ENCODE assay signal across 33 cellular contexts in genomic region chr7:132613737-132614136, GRCh38. TPM values are rescaled to one million over a fixed set of nuclear protein-coding genes. Genes with fewer than 3 reads are reported as not detected.
"Had no signal": no experiment of that assay in that cellular context is flagged by ENCODE, and none has a peak within 500 bp of the region (broad histone marks: within the 10 kb centered on the region; RNA-seq: fewer than 3 reads in every experiment).

No MANE protein-coding gene starts in this region.

- H3K27ac ChIP-seq: body of pancreas, brain microvascular endothelial cell, breast epithelium, VCaP had no signal

- H3K27ac Mint-ChIP-seq: activated B cell treated with CpG ODN at 0.5 μM for 24 hours; activated CD4-positive, alpha-beta memory T cell treated with anti-CD3 and anti-CD28 coated beads for 36 hours; activated CD4-positive, alpha-beta T cell treated with anti-CD3 and anti-CD28 coated beads, Interleukin-2, amount 10 ng/mL, durations not matched to agents 24 days and 14 days; activated CD8-positive, alpha-beta T cell treated with anti-CD3 and anti-CD28 coated beads for 36 hours; activated naive CD4-positive, alpha-beta T cell treated with anti-CD3 and anti-CD28 coated beads, Interleukin-2, amount 10 ng/mL, durations not matched to agents 7 days and 5 days; activated naive CD4-positive, alpha-beta T cell treated with anti-CD3 and anti-CD28 coated beads, Interleukin-2, amount 50 U/mL, for 24 hours; activated naive CD8-positive, alpha-beta T cell; activated naive CD8-positive, alpha-beta T cell treated with anti-CD3 and anti-CD28 coated beads, Interleukin-2, amount 10 ng/mL, durations not matched to agents 7 days and 5 days; activated naive CD8-positive, alpha-beta T cell treated with anti-CD3 and anti-CD28 coated beads, Interleukin-2, amount 50 U/mL, for 24 hours; activated T-cell treated with anti-CD3 and anti-CD28 coated beads, Interleukin-2, amount 50 U/mL, for 72 hours; activated T-helper 1 cell treated with anti-CD3 and anti-CD28 coated beads, Interleukin-12 subunit alpha, Interleukin-12 subunit beta, Interleukin-2, Interleukin-4 antibody, amounts not matched to agents 30 ng/mL and 10 ng/mL and 1 ng/mL, durations not matched to agents 14 hours and 24 hours and 36 hours; activated T-helper 2 cell treated with anti-CD3 and anti-CD28 coated beads, Interferon-gamma antibody, Interleukin-2, Interleukin-4, amounts not matched to agents 10 μg/mL and 5 μg/mL and 100 μg/mL, durations not matched to agents 14 hours and 24 hours and 36 hours; T-helper 2 cell treated with Interferon-gamma antibody and Interleukin-4, amounts not matched to agents 5 μg/mL and 100 μg/mL, for 36 hours had no signal

- H3K9me3 Mint-ChIP-seq: activated B cell treated with CpG ODN at 0.5 μM for 24 hours; activated CD4-positive, alpha-beta memory T cell treated with anti-CD3 and anti-CD28 coated beads for 36 hours; activated CD4-positive, alpha-beta T cell treated with anti-CD3 and anti-CD28 coated beads, Interleukin-2, amount 10 ng/mL, durations not matched to agents 24 days and 14 days; activated CD8-positive, alpha-beta T cell treated with anti-CD3 and anti-CD28 coated beads for 36 hours; activated naive CD4-positive, alpha-beta T cell treated with anti-CD3 and anti-CD28 coated beads, Interleukin-2, amount 10 ng/mL, durations not matched to agents 7 days and 5 days; activated naive CD4-positive, alpha-beta T cell treated with anti-CD3 and anti-CD28 coated beads, Interleukin-2, amount 50 U/mL, for 24 hours; activated naive CD8-positive, alpha-beta T cell treated with anti-CD3 and anti-CD28 coated beads, Interleukin-2, amount 10 ng/mL, durations not matched to agents 7 days and 5 days; activated naive CD8-positive, alpha-beta T cell treated with anti-CD3 and anti-CD28 coated beads, Interleukin-2, amount 50 U/mL, for 24 hours; activated T-cell treated with anti-CD3 and anti-CD28 coated beads, Interleukin-2, amount 50 U/mL, for 4 hours; activated T-cell treated with anti-CD3 and anti-CD28 coated beads, Interleukin-2, amount 50 U/mL, for 72 hours; activated T-helper 1 cell treated with anti-CD3 and anti-CD28 coated beads, Interleukin-12 subunit alpha, Interleukin-12 subunit beta, Interleukin-2, Interleukin-4 antibody, amounts not matched to agents 30 ng/mL and 10 ng/mL and 1 ng/mL, durations not matched to agents 14 hours and 24 hours and 36 hours; activated T-helper 2 cell treated with anti-CD3 and anti-CD28 coated beads, Interferon-gamma antibody, Interleukin-2, Interleukin-4, amounts not matched to agents 10 μg/mL and 5 μg/mL and 100 μg/mL, durations not matched to agents 14 hours and 24 hours and 36 hours; T-helper 1 cell treated with Interleukin-12 subunit alpha and Interleukin-12 subunit beta and Interleukin-4 antibody, amounts not matched to agents 30 μg/mL and 1 μg/mL, for 36 hours; T-helper 2 cell treated with Interferon-gamma antibody and Interleukin-4, amounts not matched to agents 5 μg/mL and 100 μg/mL, for 36 hours had no signal

- H3K4me1 Mint-ChIP-seq: activated naive CD8-positive, alpha-beta T cell treated with anti-CD3 and anti-CD28 coated beads, Interleukin-2, amount 50 U/mL, for 24 hours had no signal

- H3K36me3 Mint-ChIP-seq: activated CD4-positive, alpha-beta memory T cell treated with anti-CD3 and anti-CD28 coated beads for 36 hours; activated naive CD4-positive, alpha-beta T cell treated with anti-CD3 and anti-CD28 coated beads, Interleukin-2, amount 10 ng/mL, durations not matched to agents 7 days and 5 days; activated naive CD4-positive, alpha-beta T cell treated with anti-CD3 and anti-CD28 coated beads, Interleukin-2, amount 50 U/mL, for 24 hours; activated naive CD8-positive, alpha-beta T cell; activated naive CD8-positive, alpha-beta T cell treated with anti-CD3 and anti-CD28 coated beads, Interleukin-2, amount 10 ng/mL, durations not matched to agents 7 days and 5 days had no signal

- H3K4me1 ChIP-seq: breast epithelium had no signal

- DNase-seq: activated B cell treated with CpG ODN at 0.5 μM for 24 hours; activated CD4-positive, alpha-beta memory T cell treated with anti-CD3 and anti-CD28 coated beads for 36 hours; activated CD4-positive, alpha-beta T cell treated with anti-CD3 and anti-CD28 coated beads for 4 hours; activated CD4-positive, alpha-beta T cell treated with anti-CD3 and anti-CD28 coated beads, Interleukin-2, amount 10 ng/mL, durations not matched to agents 24 days and 14 days; activated CD4-positive, alpha-beta T cell treated with anti-CD3 and anti-CD28 coated beads, Interleukin-2, amount 50 U/mL, for 1 hour; activated CD4-positive, alpha-beta T cell treated with anti-CD3 and anti-CD28 coated beads, Interleukin-2, amount 50 U/mL, for 4 hours; activated CD4-positive, CD25-positive, alpha-beta regulatory T cell treated with anti-CD3 and anti-CD28 coated beads, Interleukin-2, amount 50 U/mL, for 72 hours; activated CD8-positive, alpha-beta memory T cell treated with anti-CD3 and anti-CD28 coated beads, Interleukin-2, amount 50 U/mL, for 4 hours; activated CD8-positive, alpha-beta T cell treated with anti-CD3 and anti-CD28 coated beads for 36 hours; activated effector memory CD4-positive, alpha-beta T cell treated with Interleukin-2 at 50 U/mL for 16 hours; activated gamma-delta T cell; activated naive CD4-positive, alpha-beta T cell treated with anti-CD3 and anti-CD28 coated beads, Interleukin-2, amount 10 ng/mL, durations not matched to agents 7 days and 5 days; activated naive CD4-positive, alpha-beta T cell treated with Interleukin-2 at 50 U/mL for 16 hours; activated naive CD8-positive, alpha-beta T cell treated with anti-CD3 and anti-CD28 coated beads, Interleukin-2, amount 10 ng/mL, durations not matched to agents 7 days and 5 days; activated naive CD8-positive, alpha-beta T cell treated with anti-CD3 and anti-CD28 coated beads, Interleukin-2, amount 50 U/mL, for 24 hours; activated T-cell treated with anti-CD3 and anti-CD28 coated beads for 4 hours; activated T-cell treated with anti-CD3 and anti-CD28 coated beads, Interleukin-2, amount 50 U/mL, for 1 hour; activated T-cell treated with anti-CD3 and anti-CD28 coated beads, Interleukin-2, amount 50 U/mL, for 4 hours; activated T-cell treated with anti-CD3 and anti-CD28 coated beads, Interleukin-2, amount 50 U/mL, for 72 hours; body of pancreas; brain microvascular endothelial cell; central memory CD4-positive, alpha-beta T cell; T-helper 1 cell; T-helper 2 cell; T-helper 9 cell had no signal

- H3K4me3 ChIP-seq: body of pancreas had no signal

- H3K36me3 ChIP-seq: brain microvascular endothelial cell, breast epithelium had no signal

- H3K4me3 Mint-ChIP-seq: activated CD4-positive, alpha-beta memory T cell treated with anti-CD3 and anti-CD28 coated beads for 36 hours; activated naive CD4-positive, alpha-beta T cell treated with anti-CD3 and anti-CD28 coated beads, Interleukin-2, amount 10 ng/mL, durations not matched to agents 7 days and 5 days; activated naive CD8-positive, alpha-beta T cell treated with anti-CD3 and anti-CD28 coated beads, Interleukin-2, amount 50 U/mL, for 24 hours; activated T-cell treated with anti-CD3 and anti-CD28 coated beads, Interleukin-2, amount 50 U/mL, for 4 hours; activated T-helper 1 cell treated with anti-CD3 and anti-CD28 coated beads, Interleukin-12 subunit alpha, Interleukin-12 subunit beta, Interleukin-2, Interleukin-4 antibody, amounts not matched to agents 30 ng/mL and 10 ng/mL and 1 ng/mL, durations not matched to agents 14 hours and 24 hours and 36 hours had no signal

- H3K27me3 ChIP-seq: body of pancreas, brain microvascular endothelial cell, breast epithelium had no signal

- H3K9me3 ChIP-seq: body of pancreas, breast epithelium had no signal

- ATAC-seq: activated CD8-positive, alpha-beta T cell treated with anti-CD3 and anti-CD28 coated beads for 36 hours; activated naive CD8-positive, alpha-beta T cell treated with anti-CD3 and anti-CD28 coated beads, Interleukin-2, amount 50 U/mL, for 24 hours; activated T-cell treated with anti-CD3 and anti-CD28 coated beads, Interleukin-2, amount 50 U/mL, for 4 hours; activated T-cell treated with anti-CD3 and anti-CD28 coated beads, Interleukin-2, amount 50 U/mL, for 72 hours; body of pancreas had no signal

RNA-seq across cellular contexts. Expression of gene PLXNA4, which starts 37.5 kb away (rescaled TPM):
- total RNA-seq: activated B cell treated with CpG ODN at 0.5 μM for 24 hours had no signal
